15 cellular contexts compared by ENCODE assay signal in genomic region chr19:2246801-2247361, GRCh38. TPM values are rescaled to one million over a fixed set of nuclear protein-coding genes. Genes with fewer than 3 reads are reported as not detected.
DNase-seq lines count a peak whose midpoint lies in the region; ATAC-seq and TF ChIP-seq lines count a peak whose summit lies in the region.
"Had no signal": no experiment of that assay in that cellular context is flagged by ENCODE, and none has a peak within 500 bp of the region (broad histone marks: within the 10 kb centered on the region; RNA-seq: fewer than 3 reads in every experiment).

No MANE protein-coding gene starts in this region.

- ATAC-seq in body of pancreas (peak; percentile 73), esophagus mucosa (no peak), HG02870 (IDR thresholded peaks at IDR 0.05; ENCODE audit: unreplicated experiment) (no peak)
- ATAC-seq: naive thymus-derived CD8-positive, alpha-beta T cell had no signal

- H3K4me3 Mint-ChIP-seq in activated CD4-positive, alpha-beta memory T cell treated with anti-CD3 and anti-CD28 coated beads for 36 hours: no peak overlapping the region
- H3K4me3 Mint-ChIP-seq: naive thymus-derived CD8-positive, alpha-beta T cell had no signal

- H3K9me3 ChIP-seq in body of pancreas: no peaks in the 10 kb centered on the region
- H3K9me3 ChIP-seq: ascending aorta, transverse colon had no signal

- intact Hi-C loops in body of pancreas (cut with DNase I): no loop called here
- intact Hi-C loops in activated CD4-positive, alpha-beta memory T cell treated with anti-CD3 and anti-CD28 coated beads for 36 hours (cut with micrococcal nuclease): no loop called here

- DNase-seq in HT-29 (ENCODE audit: low spot score) (peak; percentile 21), body of pancreas (peak; percentile 60 to 72 (median 62)), hypothalamus (lab: John Stamatoyannopoulos, UW) (peak in 29 of 51 donors; percentile 3 to 65 (median 27)), GM10266 (ENCODE audit: extremely low spot score) (no peak)
- no peak for DNase-seq in activated CD4-positive, alpha-beta memory T cell treated with anti-CD3 and anti-CD28 coated beads for 36 hours
- DNase-seq: naive thymus-derived CD8-positive, alpha-beta T cell; NCI-H2081 treated with DMSO at 0.1 percent for 48 hours; OCI-M1; small intestine; transverse colon had no signal

- H3K36me3 ChIP-seq in body of pancreas (replicated peaks in 1 of 2; ENCODE audit: insufficient read depth in 1 of 2, low read depth in 2 of 2): peaks cover 33 to 41% of the 10 kb centered on the region in 2 donors

- CTCF ChIA-PET in activated CD4-positive, alpha-beta memory T cell treated with anti-CD3 and anti-CD28 coated beads for 36 hours (lab: Charles Lee): no interaction called here

- POLR2A ChIA-PET in activated CD4-positive, alpha-beta memory T cell treated with anti-CD3 and anti-CD28 coated beads for 36 hours (lab: Charles Lee): no interaction called here

- H3K27ac ChIP-seq in 22Rv1: peak overlapping the region; percentile 48
- peak overlapping the region in 2 of 4 donors; percentile 49 to 67 for H3K27ac ChIP-seq in body of pancreas
- H3K27ac ChIP-seq: ascending aorta, transverse colon had no signal

- H3K4me1 ChIP-seq in body of pancreas: peaks cover 34% of the 10 kb centered on the region

- TF ChIP-seq CTCF in 22Rv1 (IDR thresholded peaks at IDR 0.05) (no peak), body of pancreas (IDR thresholded peaks at IDR 0.05) (no peak), GM10266 (IDR thresholded peaks at IDR 0.05; ENCODE audit: control insufficient read depth, insufficient read depth, low read depth, missing control alignments) (no peak)

- peaks cover 11% of the 10 kb centered on the region for H3K4me1 Mint-ChIP-seq in activated CD4-positive, alpha-beta memory T cell treated with anti-CD3 and anti-CD28 coated beads for 36 hours (ENCODE audit: low read depth)

- TF ChIP-seq POLR2A in body of pancreas (IDR thresholded peaks at IDR 0.05): no peak

- no peak overlapping the region for H3K4me3 ChIP-seq in body of pancreas
- H3K4me3 ChIP-seq: ascending aorta, transverse colon had no signal

- no peak overlapping the region for H3K27ac Mint-ChIP-seq in activated CD4-positive, alpha-beta memory T cell treated with anti-CD3 and anti-CD28 coated beads for 36 hours
- H3K27ac Mint-ChIP-seq: naive thymus-derived CD8-positive, alpha-beta T cell had no signal

- WGBS in body of pancreas, 2 donors: 74 to 80% methylated on average over 1 to 16 of the region's 26 CpGs

- H3K27me3 ChIP-seq in body of pancreas: peaks cover 0 to 7% of the 10 kb centered on the region in 2 donors

- peaks cover 25% of the 10 kb centered on the region for H3K36me3 Mint-ChIP-seq in activated CD4-positive, alpha-beta memory T cell treated with anti-CD3 and anti-CD28 coated beads for 36 hours

- H3K9me3 Mint-ChIP-seq in activated CD4-positive, alpha-beta memory T cell treated with anti-CD3 and anti-CD28 coated beads for 36 hours: no peaks in the 10 kb centered on the region
- H3K9me3 Mint-ChIP-seq: naive thymus-derived CD8-positive, alpha-beta T cell had no signal

- H3K27me3 Mint-ChIP-seq in activated CD4-positive, alpha-beta memory T cell treated with anti-CD3 and anti-CD28 coated beads for 36 hours: peaks cover 5% of the 10 kb centered on the region

RNA-seq across cellular contexts. Expression of gene AMH, which starts 2.2 kb away (rescaled TPM):
- 17.3 and 19.9 TPM in 2 replicates for total RNA-seq in HT-29 (2014; rRNA removed; shearing (Covaris generic))
- 10 to 100 TPM in 1 of 2 donors, under 1 TPM in 1; 0.99 to 11.7 TPM for total RNA-seq in body of pancreas
- 0.56 TPM for total RNA-seq in esophagus mucosa
- 1 to 10 TPM; 2.8 to 3.4 TPM for total RNA-seq in activated CD4-positive, alpha-beta memory T cell treated with anti-CD3 and anti-CD28 coated beads for 36 hours
- total RNA-seq: ascending aorta had no signal

RNA-seq across cellular contexts. Expression of gene JSRP1, which starts 9.3 kb away (rescaled TPM):
- 0.34 and 0.38 TPM in 2 replicates for total RNA-seq in HT-29 (2014; rRNA removed; shearing (Covaris generic))
- total RNA-seq in body of pancreas (not detected), esophagus mucosa (not detected)
- 1 to 10 TPM in 1 of 2 experiments, under 1 TPM in 1; 0.56 to 1.2 TPM for total RNA-seq in activated CD4-positive, alpha-beta memory T cell treated with anti-CD3 and anti-CD28 coated beads for 36 hours
- total RNA-seq: ascending aorta, endothelial cell of umbilical vein had no signal

RNA-seq across cellular contexts. Expression of gene SF3A2, which starts 10.3 kb away (rescaled TPM):
- 80.5 and 102 TPM in 2 replicates for total RNA-seq in HT-29 (2014; rRNA removed; shearing (Covaris generic))
- total RNA-seq in body of pancreas (10 to 100 TPM; 15.5 to 30.1 TPM), esophagus mucosa (45.4 TPM)
- 100 to 1,000 TPM; 123 to 134 TPM for total RNA-seq in activated CD4-positive, alpha-beta memory T cell treated with anti-CD3 and anti-CD28 coated beads for 36 hours

RNA-seq across cellular contexts. Expression of gene PLEKHJ1, which starts 10.8 kb away (rescaled TPM):
- 295 and 307 TPM in 2 replicates for total RNA-seq in HT-29 (2014; rRNA removed; shearing (Covaris generic))
- 10 to 100 TPM; 47.5 to 89.0 TPM for total RNA-seq in body of pancreas
- 48.9 TPM for total RNA-seq in esophagus mucosa
- total RNA-seq in activated CD4-positive, alpha-beta memory T cell treated with anti-CD3 and anti-CD28 coated beads for 36 hours: 10 to 100 TPM; 60.8 to 64.0 TPM

RNA-seq across cellular contexts. Expression of gene PEAK3, which starts 35.1 kb away (rescaled TPM):
- not detected in 2 replicates for total RNA-seq in HT-29 (2014; rRNA removed; shearing (Covaris generic))
- total RNA-seq in body of pancreas: under 1 TPM; 0.66 to 0.78 TPM
- total RNA-seq in esophagus mucosa: 0.08 TPM
- total RNA-seq in activated CD4-positive, alpha-beta memory T cell treated with anti-CD3 and anti-CD28 coated beads for 36 hours: not detected
- total RNA-seq: endothelial cell of umbilical vein had no signal

Comparison
In these comparisons a context has a peak if more than half of its experiments do, and no peak if none do; other contexts are left out.
1. DNase-seq: peak in HT-29 (single experiment), body of pancreas (4 of 4) and hypothalamus (29 of 51); none in GM10266 (single experiment) and activated CD4-positive, alpha-beta memory T cell treated with anti-CD3 and anti-CD28 coated beads for 36 hours (single experiment).